In genomic region chr7:28926871-28927597, GRCh38 we compare ENCODE assay signal across 8 cellular contexts. TPM values are rescaled to one million over a fixed set of nuclear protein-coding genes. Genes with fewer than 3 reads are reported as not detected.
DNase-seq lines count a peak whose midpoint lies in the region; ATAC-seq, FAIRE-seq and TF ChIP-seq lines count a peak whose summit lies in the region.

No MANE protein-coding gene starts in this region.

- peak overlapping the region; percentile 43 for H3K27ac ChIP-seq in VCaP
- peak overlapping the region in 7 of 8 donors; percentile 32 to 79 (median 69) for H3K27ac ChIP-seq in spleen

- DNase-seq in AG09319 (ENCODE audit: extremely low read depth, low read depth) = peak; percentile 74
- peak; percentile 87 for DNase-seq in NCI-H2171 treated with DMSO at 0.1 percent for 48 hours (lab: John Stamatoyannopoulos, UW)
- peak; percentile 93 for DNase-seq in cerebellar cortex (ENCODE audit: low spot score)
- peak; percentile 86 for DNase-seq in spleen

- FAIRE-seq in islet of Langerhans (lab: Jason Lieb, UNC) = peak; percentile 91

- H3K4me3 ChIP-seq in spleen = peak overlapping the region; percentile 22 to 67 (median 40)

- intact Hi-C loops in spleen (cut with DNase I; ENCODE audit: low total_unique reads) = loop anchor here (5.0 kb wide), 1 partner anchor 675 kb away; no protein-coding TSS in a partner anchor

- WGBS in spleen, 5 donors = 4 to 6% (median 5%) methylated on average over 22 of the region's 22 CpGs

- ATAC-seq in GM18870 (IDR thresholded peaks at IDR 0.05; ENCODE audit: unreplicated experiment) (peak; percentile 84), HG03175 (IDR thresholded peaks at IDR 0.05; ENCODE audit: unreplicated experiment) (peak; percentile 93)

- no peaks in the 10 kb centered on the region for H3K9me3 ChIP-seq in spleen

- no peak for TF ChIP-seq POLR2A in spleen (IDR thresholded peaks at IDR 0.05)

- H3K27me3 ChIP-seq in spleen (replicated peaks in 1 of 7) = no peaks in the 10 kb centered on the region

- H3K4me1 ChIP-seq in spleen = peaks cover 8 to 34% (median 26%) of the 10 kb centered on the region in 6 donors

- TF ChIP-seq CTCF in AG09319 (IDR thresholded peaks at IDR 0.05; ENCODE audit: low read depth, low read length) (peak; percentile 81), VCaP (conservative IDR thresholded peaks at IDR 0.05) (peak; percentile 84), spleen (IDR thresholded peaks at IDR 0.05 in 8 of 11, conservative IDR thresholded peaks at IDR 0.05 in 3 of 11) (peak; percentile 76 to 94 (median 85))

- H3K36me3 ChIP-seq in spleen = no peaks in the 10 kb centered on the region

RNA-seq across cellular contexts. Expression of gene TRIL, which starts 31.1 kb away (rescaled TPM):
- total RNA-seq in spleen = 10 to 100 TPM in 1 of 7 donors, 1 to 10 TPM in 6; 1.0 to 10.0 (median 6.7) TPM
- polyA plus RNA-seq in spleen = under 1 TPM; 0.33 to 0.96 (median 0.42) TPM

Comparison
In these comparisons a context has a peak if more than half of its experiments do, and no peak if none do; other contexts are left out.
1. Peak in every context shown above with its lines: DNase-seq, ATAC-seq, H3K4me3 ChIP-seq and H3K27ac ChIP-seq.